ENCODE assay signal across 8 cellular contexts in the genomic region with DNA sequence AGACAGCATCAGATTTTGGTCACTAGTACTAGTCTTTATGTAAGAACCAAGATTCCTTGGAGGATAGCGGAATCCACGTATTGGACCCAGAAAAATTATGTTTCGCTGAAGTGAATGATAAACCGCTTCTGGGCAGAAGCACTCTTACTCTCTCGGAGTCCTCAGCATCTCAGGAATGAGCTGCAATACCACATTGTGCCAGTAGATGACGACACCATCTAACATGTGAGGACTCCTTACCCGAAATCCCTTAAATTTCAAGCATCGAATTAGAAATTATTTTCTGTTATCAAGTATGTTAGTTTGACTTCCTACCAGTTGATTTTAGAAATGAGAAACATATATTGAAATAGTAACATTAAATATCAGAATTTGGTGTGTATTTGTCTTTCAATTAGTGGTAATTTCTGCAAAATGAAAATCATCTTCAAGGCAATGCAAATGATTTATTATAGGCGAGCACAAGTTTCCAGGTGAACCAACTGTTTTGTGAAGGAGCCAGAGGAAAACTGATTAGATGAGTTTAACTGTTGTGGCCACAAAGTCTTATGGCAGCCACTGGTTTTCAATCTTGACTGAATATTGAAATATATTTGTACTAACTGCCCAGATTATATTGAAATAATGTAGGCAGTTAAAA.
A peak's percentile ranks its signal among the peaks of the same experiment; 100 is the strongest.
DNase-seq lines count a peak whose midpoint lies in the region; ATAC-seq and TF ChIP-seq lines count a peak whose summit lies in the region.

No MANE protein-coding gene starts in this region.

- H3K9me3 ChIP-seq in liver (ENCODE audit: control insufficient read depth in 4 of 4, low read length in 3 of 4) = no peaks in the 10 kb centered on the region

- TF ChIP-seq CTCF in liver (IDR thresholded peaks at IDR 0.05; ENCODE audit: low read depth, low read length, missing input control) = peak; percentile 99

- peak; percentile 77 for DNase-seq in NCI-H2196 (lab: John Stamatoyannopoulos, UW; ENCODE audit: unreplicated experiment)
- no peak for DNase-seq in NCI-H2196 treated with DMSO at 0.1 percent for 48 hours (lab: John Stamatoyannopoulos, UW; ENCODE audit: unreplicated experiment)
- DNase-seq in NCI-H2171 treated with DMSO at 0.1 percent for 48 hours (lab: John Stamatoyannopoulos, UW) = peak; percentile 26
- peak; percentile 64 for DNase-seq in activated CD4-positive, alpha-beta T cell treated with anti-CD3 and anti-CD28 coated beads for 1 hour
- DNase-seq in cerebellum (ENCODE audit: low spot score) = peak; percentile 70
- DNase-seq in stimulated activated CD4-positive, alpha-beta T cell treated with anti-CD3 and anti-CD28 coated beads, TNF-alpha, amount 100 ng/mL, for 4 hours (ENCODE audit: low read depth in 3 of 3) = peak; percentile 47 to 75 (median 64)

- H3K36me3 ChIP-seq in liver (ENCODE audit: control insufficient read depth in 4 of 4, insufficient read depth in 3 of 4, low read depth in 1 of 4, low read length in 3 of 4) = no peaks in the 10 kb centered on the region

- no peak overlapping the region for H3K9ac ChIP-seq in liver (ENCODE audit: low read depth in 1 of 2, low read length in 2 of 2)

- TF ChIP-seq RAD21 in liver (IDR thresholded peaks at IDR 0.05) = peak; percentile 93 to 95

- 14% methylated on average over 9 of the region's 9 CpGs for WGBS in liver

- no peaks in the 10 kb centered on the region for H3K27me3 ChIP-seq in liver (ENCODE audit: control insufficient read depth in 4 of 4, insufficient read depth in 4 of 4, low read length in 3 of 4)

- H3K4me3 ChIP-seq in liver (ENCODE audit: low read depth in 1 of 3, low read length in 3 of 3) = no peak overlapping the region

- no peak overlapping the region for H3K27ac ChIP-seq in liver (ENCODE audit: low read depth in 1 of 2, low read length in 2 of 2)

- ATAC-seq in HG02884 (IDR thresholded peaks at IDR 0.05; ENCODE audit: unreplicated experiment) = peak; percentile 77

- peaks cover 0 to 2% (median 0%) of the 10 kb centered on the region in 4 donors for H3K4me1 ChIP-seq in liver (ENCODE audit: control insufficient read depth in 4 of 4, insufficient read depth in 4 of 4, low read length in 3 of 4)

TF ChIP-seq in liver, 16 proteins besides CTCF, POLR2A, EP300 and RAD21:
- TF ChIP-seq MAX (IDR thresholded peaks at IDR 0.05) (no peak), JUND (IDR thresholded peaks at IDR 0.05) (no peak), ATF3 (IDR thresholded peaks at IDR 0.05) (no peak), ZBTB33 (IDR thresholded peaks at IDR 0.05) (no peak), NR2F2 (IDR thresholded peaks at IDR 0.05) (no peak), GABPA (IDR thresholded peaks at IDR 0.05 in 1 of 2, conservative IDR thresholded peaks at IDR 0.05 in 1 of 2) (no peak), YY1 (IDR thresholded peaks at IDR 0.05) (no peak), HNF4A (conservative IDR thresholded peaks at IDR 0.05) (no peak), EGR1 (IDR thresholded peaks at IDR 0.05; ENCODE audit: low read depth in 2 of 2) (no peak), RXRA (IDR thresholded peaks at IDR 0.05) (no peak), HNF4G (IDR thresholded peaks at IDR 0.05) (no peak), SP1 (IDR thresholded peaks at IDR 0.05) (no peak), FOXA2 (IDR thresholded peaks at IDR 0.05) (no peak), FOXA1 (IDR thresholded peaks at IDR 0.05) (no peak), TAF1 (conservative IDR thresholded peaks at IDR 0.05) (no peak)
- TF ChIP-seq, protein P1, sequence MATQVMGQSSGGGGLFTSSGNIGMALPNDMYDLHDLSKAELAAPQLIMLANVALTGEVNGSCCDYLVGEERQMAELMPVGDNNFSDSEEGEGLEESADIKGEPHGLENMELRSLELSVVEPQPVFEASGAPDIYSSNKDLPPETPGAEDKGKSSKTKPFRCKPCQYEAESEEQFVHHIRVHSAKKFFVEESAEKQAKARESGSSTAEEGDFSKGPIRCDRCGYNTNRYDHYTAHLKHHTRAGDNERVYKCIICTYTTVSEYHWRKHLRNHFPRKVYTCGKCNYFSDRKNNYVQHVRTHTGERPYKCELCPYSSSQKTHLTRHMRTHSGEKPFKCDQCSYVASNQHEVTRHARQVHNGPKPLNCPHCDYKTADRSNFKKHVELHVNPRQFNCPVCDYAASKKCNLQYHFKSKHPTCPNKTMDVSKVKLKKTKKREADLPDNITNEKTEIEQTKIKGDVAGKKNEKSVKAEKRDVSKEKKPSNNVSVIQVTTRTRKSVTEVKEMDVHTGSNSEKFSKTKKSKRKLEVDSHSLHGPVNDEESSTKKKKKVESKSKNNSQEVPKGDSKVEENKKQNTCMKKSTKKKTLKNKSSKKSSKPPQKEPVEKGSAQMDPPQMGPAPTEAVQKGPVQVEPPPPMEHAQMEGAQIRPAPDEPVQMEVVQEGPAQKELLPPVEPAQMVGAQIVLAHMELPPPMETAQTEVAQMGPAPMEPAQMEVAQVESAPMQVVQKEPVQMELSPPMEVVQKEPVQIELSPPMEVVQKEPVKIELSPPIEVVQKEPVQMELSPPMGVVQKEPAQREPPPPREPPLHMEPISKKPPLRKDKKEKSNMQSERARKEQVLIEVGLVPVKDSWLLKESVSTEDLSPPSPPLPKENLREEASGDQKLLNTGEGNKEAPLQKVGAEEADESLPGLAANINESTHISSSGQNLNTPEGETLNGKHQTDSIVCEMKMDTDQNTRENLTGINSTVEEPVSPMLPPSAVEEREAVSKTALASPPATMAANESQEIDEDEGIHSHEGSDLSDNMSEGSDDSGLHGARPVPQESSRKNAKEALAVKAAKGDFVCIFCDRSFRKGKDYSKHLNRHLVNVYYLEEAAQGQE (IDR thresholded peaks at IDR 0.05) = no peak
